In the genomic region with DNA sequence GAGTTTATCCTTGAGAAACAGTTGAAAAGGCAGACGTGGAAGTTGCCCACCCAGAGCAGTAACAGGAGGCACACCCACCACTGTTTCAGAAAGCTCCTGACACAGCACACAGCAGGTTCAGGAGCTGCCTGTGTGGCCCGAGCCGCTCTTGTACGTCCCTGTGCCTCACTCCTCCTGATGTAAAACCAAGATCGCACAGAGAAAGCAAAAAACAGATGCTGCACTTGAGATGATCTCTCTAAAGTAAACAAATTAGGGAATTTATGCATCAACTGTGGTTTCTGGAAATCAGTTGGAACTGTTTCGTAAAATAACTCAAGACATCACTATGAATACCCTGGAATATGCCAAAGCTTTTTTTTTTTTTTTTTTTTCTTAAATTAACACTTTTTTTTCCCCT, we compare ENCODE assay signal across 15 cellular contexts.
A peak's percentile ranks its signal among the peaks of the same experiment; 100 is the strongest.
DNase-seq lines count a peak whose midpoint lies in the region; ATAC-seq and TF ChIP-seq lines count a peak whose summit lies in the region.
"Had no signal": no experiment of that assay in that cellular context is flagged by ENCODE, and none has a peak within 500 bp of the region (broad histone marks: within the 10 kb centered on the region; RNA-seq: fewer than 3 reads in every experiment).

No MANE protein-coding gene starts in this region.

- WGBS in IMR-90 (ENCODE audit: extremely low coverage in 2 of 2, insufficient read length in 1 of 2), 2 experiments, result 0% methylated on average over 1 of the region's 6 CpGs; no CpG with 5 or more reads in 1 of the 2 experiments
- WGBS in esophagus squamous epithelium, 2 donors, result 49 to 57% methylated on average over 6 of the region's 6 CpGs

- no peaks in the 10 kb centered on the region for H4K20me1 ChIP-seq in IMR-90 (ENCODE audit: insufficient read depth, low read length)

- H3K9me1 ChIP-seq in IMR-90 (ENCODE audit: insufficient read depth, low read length), result no peaks in the 10 kb centered on the region

- H3K27me3 ChIP-seq in IMR-90 (ENCODE audit: control insufficient read depth, insufficient read depth, low read length) (peaks cover 2% of the 10 kb centered on the region; the same call in 1 of the 2 replicates), lower lobe of right lung (ENCODE audit: low read depth) (no peaks in the 10 kb centered on the region), esophagus squamous epithelium (no peaks in the 10 kb centered on the region), dorsolateral prefrontal cortex (peaks cover 0 to under 1% (median 0%) of the 10 kb centered on the region in 45 donors)
- H3K27me3 ChIP-seq: uterus had no signal

- no peak overlapping the region for H2AK9ac ChIP-seq in IMR-90 (replicated peaks; ENCODE audit: low read depth, low read length, poor library complexity)

- H3K4me2 ChIP-seq in IMR-90 (ENCODE audit: low read depth, low read length), result peak overlapping the region; percentile 53; the same call in 1 of the 2 replicates

- dilution Hi-C loops in IMR-90 (cut with HindIII; ENCODE audit: low sequenced_read_pairs, unreplicated experiment), result no loop called here

- no peaks in the 10 kb centered on the region for H3K79me1 ChIP-seq in IMR-90 (ENCODE audit: low read depth in 1 of 2, low read length in 2 of 2)

- peak overlapping the region; percentile 58; the same call in 1 of the 2 replicates for H3K18ac ChIP-seq in IMR-90 (ENCODE audit: low read depth, low read length)

- ATAC-seq in IMR-90 (ENCODE audit: low read depth) (peak; percentile 89), lower lobe of right lung (no peak)
- ATAC-seq: stimulated activated memory B cell treated with anti-CD40 and anti-IgM and Interleukin-4, amounts not matched to agents 10 μg/mL and 1 μg/mL and 100 μg/mL, for 72 hours had no signal

- H3K4me3 ChIP-seq in IMR-90 (ENCODE audit: insufficient read depth, low read depth, low read length) (no peak overlapping the region), cardiac fibroblast (replicated peaks in 1 of 2; ENCODE audit: low read depth in 2 of 2, low read length in 2 of 2) (no peak overlapping the region), lower lobe of right lung (no peak overlapping the region), esophagus squamous epithelium (no peak overlapping the region), dorsolateral prefrontal cortex (no peak overlapping the region)
- H3K4me3 ChIP-seq: uterus had no signal

- H2BK120ac ChIP-seq in IMR-90 (ENCODE audit: low read depth, low read length), result no peak overlapping the region

- no peak for TF ChIP-seq CTCF in IMR-90 (conservative IDR thresholded peaks at IDR 0.05; ENCODE audit: low read depth, low read length)
- no peak for TF ChIP-seq CTCF in cardiac fibroblast (IDR thresholded peaks at IDR 0.05; ENCODE audit: low read depth, low read length)
- no peak for TF ChIP-seq CTCF in lower lobe of right lung (IDR thresholded peaks at IDR 0.05)
- TF ChIP-seq CTCF in esophagus squamous epithelium (IDR thresholded peaks at IDR 0.05), result no peak
- no peak for TF ChIP-seq CTCF in dorsolateral prefrontal cortex (IDR thresholded peaks at IDR 0.05 in 54 of 56, conservative IDR thresholded peaks at IDR 0.05 in 2 of 56; ENCODE audit: low read depth in 1 of 56, partially characterized antibody in 56 of 56)

- CTCF ChIA-PET in IMR-90 (lab: Yijun Ruan, JAX), result interaction anchor here (0.6 kb wide), 1 partner anchor 42 kb away, joined by 3 read pairs; no protein-coding TSS in a partner anchor

- H3K9ac ChIP-seq in IMR-90 (ENCODE audit: low read depth, low read length), result no peak overlapping the region

- in situ Hi-C loops in IMR-90 (cut with MboI; ENCODE audit: low sequenced_read_pairs), result no loop called here

- no peaks in the 10 kb centered on the region for H3K36me3 ChIP-seq in IMR-90 (ENCODE audit: control insufficient read depth, insufficient read depth, low read length)
- H3K36me3 ChIP-seq in lower lobe of right lung, result no peaks in the 10 kb centered on the region
- H3K36me3 ChIP-seq in esophagus squamous epithelium, result no peaks in the 10 kb centered on the region
- H3K36me3 ChIP-seq: uterus had no signal

- H3K14ac ChIP-seq in IMR-90 (replicated peaks; ENCODE audit: low read depth, low read length), result no peak overlapping the region

- POLR2A ChIA-PET in IMR-90 (lab: Charles Lee; ENCODE audit: unreplicated experiment), result no interaction called here

- peak overlapping the region; percentile 41; the same call in 1 of the 2 replicates for H3K27ac ChIP-seq in IMR-90 (ENCODE audit: insufficient read depth, low read length)
- H3K27ac ChIP-seq in lower lobe of right lung, result peak overlapping the region; percentile 13
- H3K27ac ChIP-seq in esophagus squamous epithelium, result no peak overlapping the region
- no peak overlapping the region for H3K27ac ChIP-seq in dorsolateral prefrontal cortex
- H3K27ac ChIP-seq: HL-60 had no signal

- intact Hi-C loops in IMR-90 (cut with micrococcal nuclease) (loop anchor here (10.0 kb wide), 1 partner anchor 1121 kb away; no protein-coding TSS in a partner anchor), lower lobe of right lung (cut with DNase I) (no loop called here), esophagus squamous epithelium (cut with DNase I) (no loop called here), dorsolateral prefrontal cortex (cut with DNase I) (no loop called here)

- H3K9me3 ChIP-seq in IMR-90 (ENCODE audit: control insufficient read depth, insufficient read depth, low read length), result no peaks in the 10 kb centered on the region
- no peaks in the 10 kb centered on the region for H3K9me3 ChIP-seq in lower lobe of right lung
- no peaks in the 10 kb centered on the region for H3K9me3 ChIP-seq in esophagus squamous epithelium
- H3K9me3 ChIP-seq: uterus had no signal

- H4K5ac ChIP-seq in IMR-90 (ENCODE audit: low read depth, low read length), result no peak overlapping the region

- no peak overlapping the region for H2AFZ ChIP-seq in IMR-90 (replicated peaks; ENCODE audit: low read length, poor library complexity)

- no peak for TF ChIP-seq RAD21 in IMR-90 (IDR thresholded peaks at IDR 0.05; ENCODE audit: low read length)

- H3K56ac ChIP-seq in IMR-90 (ENCODE audit: extremely low read depth, insufficient read depth, low read length), result no peak overlapping the region

- peaks cover 3% of the 10 kb centered on the region for H3K4me1 ChIP-seq in IMR-90 (ENCODE audit: control insufficient read depth, insufficient read depth, low read length)
- H3K4me1 ChIP-seq in lower lobe of right lung, result peaks cover 24% of the 10 kb centered on the region
- H3K4me1 ChIP-seq in esophagus squamous epithelium, result no peaks in the 10 kb centered on the region
- H3K4me1 ChIP-seq: uterus had no signal

- no TSS peak for BruUV-seq in IMR-90 (replicated peaks; lab: Mats Ljungman, UMichigan)

- H2BK15ac ChIP-seq in IMR-90 (ENCODE audit: low read depth, low read length), result no peak overlapping the region

- H3K4ac ChIP-seq in IMR-90 (ENCODE audit: low read depth, low read length), result peak overlapping the region; percentile 39; the same call in 1 of the 2 replicates

- DNase-seq in AG08396 (ENCODE audit: low spot score), result peak; percentile 21
- DNase-seq in IMR-90, result peak; percentile 88
- DNase-seq in cardiac fibroblast (ENCODE audit: low read depth in 2 of 2), result peak; percentile 36 to 43
- DNase-seq in lower lobe of right lung, result no peak
- DNase-seq in esophagus squamous epithelium (lab: John Stamatoyannopoulos, UW), result no peak
- DNase-seq in stimulated activated CD4-positive, alpha-beta T cell treated with anti-CD3 and anti-CD28 coated beads, Interleukin-15, amount 100 ng/mL, for 24 hours, result no peak
- DNase-seq in dorsolateral prefrontal cortex, result no peak
- DNase-seq in NCI-H1436 (lab: John Stamatoyannopoulos, UW), result no peak
- DNase-seq: Karpas-422; NCI-H1694 treated with DMSO at 0.1 percent for 48 hours; retina; stimulated activated CD4-positive, alpha-beta T cell treated with anti-CD3 and anti-CD28 coated beads, Interleukin-4, amount 100 ng/mL, for 4 hours; uterus had no signal

- H2BK5ac ChIP-seq in IMR-90 (ENCODE audit: low read depth, low read length, poor library complexity, severe bottlenecking), result no peak overlapping the region

- no peak overlapping the region for H4K8ac ChIP-seq in IMR-90 (ENCODE audit: low read depth in 2 of 2, low read length in 2 of 2)

- H4K91ac ChIP-seq in IMR-90 (ENCODE audit: insufficient read depth, low read depth, low read length), result no peak overlapping the region

- H2BK20ac ChIP-seq in IMR-90 (ENCODE audit: low read depth, low read length), result 0 out of 2 replicates have a peak overlapping the region, but pooled peaks have one; percentile 41

- H2AK5ac ChIP-seq in IMR-90 (ENCODE audit: low read depth, low read length), result no peak overlapping the region

- H3K23ac ChIP-seq in IMR-90 (ENCODE audit: low read depth, low read length), result no peak overlapping the region

- TF ChIP-seq POLR2A in IMR-90 (IDR thresholded peaks at IDR 0.05; ENCODE audit: low read depth, low read length) (no peak), esophagus squamous epithelium (IDR thresholded peaks at IDR 0.05) (no peak)

TF ChIP-seq in IMR-90, 13 proteins besides CTCF, POLR2A, EP300 and RAD21 (continues in another document):
- TF ChIP-seq MAFK (IDR thresholded peaks at IDR 0.05; ENCODE audit: low read depth, low read length) (no peak), MXI1 (IDR thresholded peaks at IDR 0.05; ENCODE audit: borderline replicate concordance, low read depth, low read length) (no peak), RCOR1 (IDR thresholded peaks at IDR 0.05; ENCODE audit: insufficient replicate concordance, low read length) (no peak), USF2 (IDR thresholded peaks at IDR 0.05; ENCODE audit: low read depth, low read length) (no peak), SMC3 (IDR thresholded peaks at IDR 0.05; ENCODE audit: low read depth, low read length) (no peak), NFE2L2 (IDR thresholded peaks at IDR 0.05; ENCODE audit: low read depth, low read length) (no peak), CEBPB (IDR thresholded peaks at IDR 0.05; ENCODE audit: low read depth, low read length) (no peak), RFX5 (IDR thresholded peaks at IDR 0.05; ENCODE audit: low read depth, low read length) (no peak)
- TF ChIP-seq, protein P1, sequence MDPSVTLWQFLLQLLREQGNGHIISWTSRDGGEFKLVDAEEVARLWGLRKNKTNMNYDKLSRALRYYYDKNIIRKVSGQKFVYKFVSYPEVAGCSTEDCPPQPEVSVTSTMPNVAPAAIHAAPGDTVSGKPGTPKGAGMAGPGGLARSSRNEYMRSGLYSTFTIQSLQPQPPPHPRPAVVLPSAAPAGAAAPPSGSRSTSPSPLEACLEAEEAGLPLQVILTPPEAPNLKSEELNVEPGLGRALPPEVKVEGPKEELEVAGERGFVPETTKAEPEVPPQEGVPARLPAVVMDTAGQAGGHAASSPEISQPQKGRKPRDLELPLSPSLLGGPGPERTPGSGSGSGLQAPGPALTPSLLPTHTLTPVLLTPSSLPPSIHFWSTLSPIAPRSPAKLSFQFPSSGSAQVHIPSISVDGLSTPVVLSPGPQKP (IDR thresholded peaks at IDR 0.05; ENCODE audit: borderline replicate concordance, low read depth, low read length), result no peak

Comparison
In these comparisons a context has a peak if more than half of its experiments do, and no peak if none do; other contexts are left out.
1. DNase-seq: peak in AG08396 (single experiment), IMR-90 (single experiment) and cardiac fibroblast (2 of 2); none in lower lobe of right lung (single experiment), esophagus squamous epithelium (single experiment), stimulated activated CD4-positive, alpha-beta T cell treated with anti-CD3 and anti-CD28 coated beads, Interleukin-15, amount 100 ng/mL, for 24 hours (single experiment), dorsolateral prefrontal cortex (0 of 10) and NCI-H1436 (single experiment).
2. H3K27ac ChIP-seq: peak in IMR-90 (single experiment) and lower lobe of right lung (single experiment); none in esophagus squamous epithelium (0 of 4) and dorsolateral prefrontal cortex (0 of 59).